26 cellular contexts compared by ENCODE assay signal in genomic region chr6:71031912-71032311, GRCh38.
"Had no signal": no experiment of that assay in that cellular context is flagged by ENCODE, and none has a peak within 500 bp of the region (broad histone marks: within the 10 kb centered on the region; RNA-seq: fewer than 3 reads in every experiment).

No MANE protein-coding gene starts in this region.

- DNase-seq: activated B cell treated with CpG ODN at 0.5 μM for 24 hours; activated CD4-positive, alpha-beta T cell treated with anti-CD3 and anti-CD28 coated beads for 36 hours; activated CD4-positive, alpha-beta T cell treated with anti-CD3 and anti-CD28 coated beads, Interleukin-2, amount 50 U/mL, for 4 hours; activated CD8-positive, alpha-beta memory T cell treated with anti-CD3 and anti-CD28 coated beads for 24 hours; activated CD8-positive, alpha-beta memory T cell treated with anti-CD3 and anti-CD28 coated beads, Interleukin-2, amount 50 U/mL, for 4 hours; activated naive CD4-positive, alpha-beta T cell; activated T-cell treated with anti-CD3 and anti-CD28 coated beads, Interleukin-2, amount 50 U/mL, for 4 hours; adrenal gland; cerebellar nuclear complex; cortex of kidney; endodermal cell; foreskin fibroblast; heart right ventricle; kidney; natural killer cell; ovary; small intestine; stimulated activated CD4-positive, alpha-beta T cell treated with anti-CD3 and anti-CD28 coated beads, Interleukin-2, amount 100 ng/mL, for 24 hours; stomach; T1000 had no signal

- H3K4me3 ChIP-seq: adrenal gland, heart right ventricle, lung, ovary, stomach, suprapubic skin, tibial nerve had no signal

- H3K36me3 ChIP-seq: adrenal gland, heart right ventricle, ovary, stomach, suprapubic skin, tibial nerve had no signal

- H3K27me3 ChIP-seq: adrenal gland, heart right ventricle, ovary, suprapubic skin, tibial nerve had no signal

- H3K4me1 ChIP-seq: adrenal gland, heart right ventricle, stomach, suprapubic skin, tibial nerve had no signal

- H3K27ac ChIP-seq: adrenal gland, epithelial cell of prostate, heart right ventricle, ovary, stomach, suprapubic skin, tibial nerve had no signal

- H3K9me3 ChIP-seq: adrenal gland, heart right ventricle, ovary, stomach, suprapubic skin, tibial nerve had no signal

- ATAC-seq: activated CD4-positive, alpha-beta T cell treated with anti-CD3 and anti-CD28 coated beads for 36 hours; activated T-cell treated with anti-CD3 and anti-CD28 coated beads, Interleukin-2, amount 50 U/mL, for 4 hours; heart right ventricle; natural killer cell; sciatic nerve; stimulated activated effector memory CD8-positive, alpha-beta T cell treated with anti-CD3 and anti-CD28 coated beads, Interleukin-12 subunit alpha, Interleukin-12 subunit beta, amount 100 ng/mL, for 72 hours had no signal
